In genomic region chr20:50040432-50041237, GRCh38 we compare ENCODE assay signal across 16 cellular contexts. TPM values are rescaled to one million over a fixed set of nuclear protein-coding genes. Genes with fewer than 3 reads are reported as not detected.
DNase-seq lines count a peak whose midpoint lies in the region; ATAC-seq, FAIRE-seq and TF ChIP-seq lines count a peak whose summit lies in the region.
"Had no signal": no experiment of that assay in that cellular context is flagged by ENCODE, and none has a peak within 500 bp of the region (broad histone marks: within the 10 kb centered on the region; RNA-seq: fewer than 3 reads in every experiment).

No MANE protein-coding gene starts in this region.

- H3K4me1 Mint-ChIP-seq in memory B cell: peaks cover 12% of the 10 kb centered on the region
- H3K4me1 Mint-ChIP-seq in activated CD4-positive, alpha-beta memory T cell treated with anti-CD3 and anti-CD28 coated beads for 36 hours (ENCODE audit: low read depth): no peaks in the 10 kb centered on the region
- H3K4me1 Mint-ChIP-seq: activated naive CD4-positive, alpha-beta T cell treated with anti-CD3 and anti-CD28 coated beads, Interleukin-2, amount 50 U/mL, for 24 hours had no signal

- H3K4me3 ChIP-seq in OCI-LY3 (ENCODE audit: low read length) (peak overlapping the region; percentile 72), smooth muscle cell (no peak overlapping the region)
- H3K4me3 ChIP-seq: upper lobe of left lung had no signal

- H3K27ac ChIP-seq in OCI-LY3 (ENCODE audit: low read length): peak overlapping the region; percentile 73
- peak overlapping the region; percentile 50 for H3K27ac ChIP-seq in smooth muscle cell (ENCODE audit: low read depth)
- H3K27ac ChIP-seq in foreskin keratinocyte: no peak overlapping the region
- H3K27ac ChIP-seq: upper lobe of left lung had no signal

- peaks cover 20% of the 10 kb centered on the region for H3K4me1 ChIP-seq in OCI-LY3 (ENCODE audit: low read length)
- H3K4me1 ChIP-seq in smooth muscle cell (ENCODE audit: low read depth): peaks cover 7% of the 10 kb centered on the region
- no peaks in the 10 kb centered on the region for H3K4me1 ChIP-seq in foreskin keratinocyte

- H3K4me3 Mint-ChIP-seq in memory B cell: peak overlapping the region; percentile 80
- H3K4me3 Mint-ChIP-seq in activated CD4-positive, alpha-beta memory T cell treated with anti-CD3 and anti-CD28 coated beads for 36 hours: no peak overlapping the region
- H3K4me3 Mint-ChIP-seq: activated naive CD4-positive, alpha-beta T cell treated with anti-CD3 and anti-CD28 coated beads, Interleukin-2, amount 50 U/mL, for 24 hours had no signal

- TF ChIP-seq CTCF in OCI-LY3 (IDR thresholded peaks at IDR 0.05; ENCODE audit: low read depth, low read length) (no peak), smooth muscle cell (IDR thresholded peaks at IDR 0.05; ENCODE audit: borderline replicate concordance, insufficient read depth, poor library complexity, severe bottlenecking) (no peak), foreskin keratinocyte (conservative IDR thresholded peaks at IDR 0.05) (no peak)

- H2AFZ ChIP-seq in OCI-LY3 (ENCODE audit: low read depth, low read length): peak overlapping the region; percentile 65
- H2AFZ ChIP-seq in smooth muscle cell (ENCODE audit: low read depth): peak overlapping the region; percentile 88

- H3K79me2 ChIP-seq in OCI-LY3 (ENCODE audit: low read length): no peaks in the 10 kb centered on the region
- H3K79me2 ChIP-seq in smooth muscle cell (ENCODE audit: low read depth): no peaks in the 10 kb centered on the region

- no peaks in the 10 kb centered on the region for H3K27me3 Mint-ChIP-seq in memory B cell
- peaks cover 2% of the 10 kb centered on the region for H3K27me3 Mint-ChIP-seq in activated CD4-positive, alpha-beta memory T cell treated with anti-CD3 and anti-CD28 coated beads for 36 hours

- ATAC-seq in memory B cell (ENCODE audit: low read depth) (no peak), SK-N-SH treated with all-trans-retinoic acid at 6 μM for 48 hours (no peak), foreskin keratinocyte (no peak)

- no peaks in the 10 kb centered on the region for H3K36me3 Mint-ChIP-seq in memory B cell
- H3K36me3 Mint-ChIP-seq in activated CD4-positive, alpha-beta memory T cell treated with anti-CD3 and anti-CD28 coated beads for 36 hours: no peaks in the 10 kb centered on the region
- H3K36me3 Mint-ChIP-seq: activated naive CD4-positive, alpha-beta T cell treated with anti-CD3 and anti-CD28 coated beads, Interleukin-2, amount 50 U/mL, for 24 hours had no signal

- intact Hi-C loops in activated CD4-positive, alpha-beta memory T cell treated with anti-CD3 and anti-CD28 coated beads for 36 hours (cut with micrococcal nuclease): no loop called here

- peak overlapping the region; percentile 73 for H3K4me2 ChIP-seq in OCI-LY3 (ENCODE audit: low read length)
- peak overlapping the region; percentile 34 for H3K4me2 ChIP-seq in smooth muscle cell

- CTCF ChIA-PET in activated CD4-positive, alpha-beta memory T cell treated with anti-CD3 and anti-CD28 coated beads for 36 hours (lab: Charles Lee): no interaction called here

- no peaks in the 10 kb centered on the region for H3K36me3 ChIP-seq in OCI-LY3 (replicated peaks; ENCODE audit: low read depth, low read length)
- H3K36me3 ChIP-seq in smooth muscle cell (ENCODE audit: low read depth): no peaks in the 10 kb centered on the region
- H3K36me3 ChIP-seq: upper lobe of left lung had no signal

- no peak for DNase-seq in HTR-8/SVneo (ENCODE audit: insufficient read length, low spot score)
- DNase-seq in memory B cell (ENCODE audit: low spot score in 2 of 2): no peak
- DNase-seq in smooth muscle cell (lab: John Stamatoyannopoulos, UW; ENCODE audit: unreplicated experiment): no peak
- no peak for DNase-seq in activated CD4-positive, alpha-beta memory T cell treated with anti-CD3 and anti-CD28 coated beads for 36 hours
- no peak for DNase-seq in foreskin keratinocyte
- DNase-seq: activated CD8-positive, alpha-beta memory T cell treated with anti-CD3 and anti-CD28 coated beads for 24 hours; activated T-cell treated with anti-CD3 and anti-CD28 coated beads, Interleukin-2, amount 50 U/mL, for 48 hours; Calu3; NCI-H187 treated with DMSO at 0.1 percent for 48 hours; stimulated activated naive CD4-positive, alpha-beta T cell treated with Interleukin-2 at 50 U/mL for 16 hours had no signal

- POLR2A ChIA-PET in activated CD4-positive, alpha-beta memory T cell treated with anti-CD3 and anti-CD28 coated beads for 36 hours (lab: Charles Lee): no interaction called here

- no peaks in the 10 kb centered on the region for H3F3A ChIP-seq in smooth muscle cell (ENCODE audit: low read depth)

- H3K27ac Mint-ChIP-seq in memory B cell: peak overlapping the region; percentile 95
- H3K27ac Mint-ChIP-seq in activated CD4-positive, alpha-beta memory T cell treated with anti-CD3 and anti-CD28 coated beads for 36 hours: no peak overlapping the region
- H3K27ac Mint-ChIP-seq: activated naive CD4-positive, alpha-beta T cell treated with anti-CD3 and anti-CD28 coated beads, Interleukin-2, amount 50 U/mL, for 24 hours had no signal

- H3K9me3 ChIP-seq in OCI-LY3 (ENCODE audit: insufficient read depth, low read length) (no peaks in the 10 kb centered on the region), smooth muscle cell (replicated peaks; ENCODE audit: low read depth) (no peaks in the 10 kb centered on the region)
- H3K9me3 ChIP-seq: upper lobe of left lung had no signal

- H3K27me3 ChIP-seq in OCI-LY3 (ENCODE audit: low read depth, low read length): no peaks in the 10 kb centered on the region
- no peaks in the 10 kb centered on the region for H3K27me3 ChIP-seq in smooth muscle cell (ENCODE audit: low read depth)
- H3K27me3 ChIP-seq in foreskin keratinocyte: peaks cover 14% of the 10 kb centered on the region
- H3K27me3 ChIP-seq: upper lobe of left lung had no signal

- H3K9ac ChIP-seq in OCI-LY3 (ENCODE audit: low read length) (peak overlapping the region; percentile 73), smooth muscle cell (ENCODE audit: low read depth) (peak overlapping the region; percentile 13)

- no peaks in the 10 kb centered on the region for H4K20me1 ChIP-seq in OCI-LY3 (ENCODE audit: insufficient read depth, low read length)
- no peaks in the 10 kb centered on the region for H4K20me1 ChIP-seq in smooth muscle cell (ENCODE audit: low read depth)

- FAIRE-seq in HTR-8/SVneo (lab: Jason Lieb, UNC): peak; percentile 31
- FAIRE-seq: H54, RCC 7860 had no signal

- H3K9me3 Mint-ChIP-seq in memory B cell: no peaks in the 10 kb centered on the region
- H3K9me3 Mint-ChIP-seq in activated CD4-positive, alpha-beta memory T cell treated with anti-CD3 and anti-CD28 coated beads for 36 hours: peaks cover under 1% of the 10 kb centered on the region
- H3K9me3 Mint-ChIP-seq: activated naive CD4-positive, alpha-beta T cell treated with anti-CD3 and anti-CD28 coated beads, Interleukin-2, amount 50 U/mL, for 24 hours had no signal

- WGBS in smooth muscle cell (ENCODE audit: low lambda C conversion rate): 34% methylated on average over 16 of the region's 17 CpGs

TF ChIP-seq in SK-N-SH treated with all-trans-retinoic acid at 6 μM for 48 hours, 23 proteins besides CTCF, POLR2A, EP300 and RAD21 (continues in another document):
- no peak for TF ChIP-seq ZNF565 (CRISPR knock-in tag; conservative IDR thresholded peaks at IDR 0.05; ENCODE audit: low read depth)
- no peak for TF ChIP-seq ISL1 (CRISPR knock-in tag; IDR thresholded peaks at IDR 0.05)
- no peak for TF ChIP-seq ZC3H10 (CRISPR knock-in tag; IDR thresholded peaks at IDR 0.05)
- TF ChIP-seq, protein P1, sequence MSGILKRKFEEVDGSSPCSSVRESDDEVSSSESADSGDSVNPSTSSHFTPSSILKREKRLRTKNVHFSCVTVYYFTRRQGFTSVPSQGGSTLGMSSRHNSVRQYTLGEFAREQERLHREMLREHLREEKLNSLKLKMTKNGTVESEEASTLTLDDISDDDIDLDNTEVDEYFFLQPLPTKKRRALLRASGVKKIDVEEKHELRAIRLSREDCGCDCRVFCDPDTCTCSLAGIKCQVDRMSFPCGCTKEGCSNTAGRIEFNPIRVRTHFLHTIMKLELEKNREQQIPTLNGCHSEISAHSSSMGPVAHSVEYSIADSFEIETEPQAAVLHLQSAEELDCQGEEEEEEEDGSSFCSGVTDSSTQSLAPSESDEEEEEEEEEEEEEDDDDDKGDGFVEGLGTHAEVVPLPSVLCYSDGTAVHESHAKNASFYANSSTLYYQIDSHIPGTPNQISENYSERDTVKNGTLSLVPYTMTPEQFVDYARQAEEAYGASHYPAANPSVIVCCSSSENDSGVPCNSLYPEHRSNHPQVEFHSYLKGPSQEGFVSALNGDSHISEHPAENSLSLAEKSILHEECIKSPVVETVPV (CRISPR knock-in tag; IDR thresholded peaks at IDR 0.05): no peak
- TF ChIP-seq, protein P2, sequence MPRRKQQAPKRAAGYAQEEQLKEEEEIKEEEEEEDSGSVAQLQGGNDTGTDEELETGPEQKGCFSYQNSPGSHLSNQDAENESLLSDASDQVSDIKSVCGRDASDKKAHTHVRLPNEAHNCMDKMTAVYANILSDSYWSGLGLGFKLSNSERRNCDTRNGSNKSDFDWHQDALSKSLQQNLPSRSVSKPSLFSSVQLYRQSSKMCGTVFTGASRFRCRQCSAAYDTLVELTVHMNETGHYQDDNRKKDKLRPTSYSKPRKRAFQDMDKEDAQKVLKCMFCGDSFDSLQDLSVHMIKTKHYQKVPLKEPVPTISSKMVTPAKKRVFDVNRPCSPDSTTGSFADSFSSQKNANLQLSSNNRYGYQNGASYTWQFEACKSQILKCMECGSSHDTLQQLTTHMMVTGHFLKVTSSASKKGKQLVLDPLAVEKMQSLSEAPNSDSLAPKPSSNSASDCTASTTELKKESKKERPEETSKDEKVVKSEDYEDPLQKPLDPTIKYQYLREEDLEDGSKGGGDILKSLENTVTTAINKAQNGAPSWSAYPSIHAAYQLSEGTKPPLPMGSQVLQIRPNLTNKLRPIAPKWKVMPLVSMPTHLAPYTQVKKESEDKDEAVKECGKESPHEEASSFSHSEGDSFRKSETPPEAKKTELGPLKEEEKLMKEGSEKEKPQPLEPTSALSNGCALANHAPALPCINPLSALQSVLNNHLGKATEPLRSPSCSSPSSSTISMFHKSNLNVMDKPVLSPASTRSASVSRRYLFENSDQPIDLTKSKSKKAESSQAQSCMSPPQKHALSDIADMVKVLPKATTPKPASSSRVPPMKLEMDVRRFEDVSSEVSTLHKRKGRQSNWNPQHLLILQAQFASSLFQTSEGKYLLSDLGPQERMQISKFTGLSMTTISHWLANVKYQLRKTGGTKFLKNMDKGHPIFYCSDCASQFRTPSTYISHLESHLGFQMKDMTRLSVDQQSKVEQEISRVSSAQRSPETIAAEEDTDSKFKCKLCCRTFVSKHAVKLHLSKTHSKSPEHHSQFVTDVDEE (CRISPR knock-in tag; IDR thresholded peaks at IDR 0.05): no peak
- TF ChIP-seq PPARA (CRISPR knock-in tag; IDR thresholded peaks at IDR 0.05; ENCODE audit: borderline replicate concordance): no peak
- TF ChIP-seq BACH2 (CRISPR knock-in tag; IDR thresholded peaks at IDR 0.05; ENCODE audit: borderline replicate concordance): no peak
- no peak for TF ChIP-seq ESRRG (CRISPR knock-in tag; IDR thresholded peaks at IDR 0.05)

RNA-seq across cellular contexts. Expression of gene SNAI1, which starts 57.9 kb away (rescaled TPM):
- total RNA-seq in smooth muscle cell (3.7 and 5.6 TPM in 2 replicates), foreskin keratinocyte (0.04 TPM in 1 of 2 replicates, not detected in the other)
- polyA plus RNA-seq in smooth muscle cell (16.1 and 20.7 TPM in 2 replicates), foreskin keratinocyte (0.04 TPM in 1 of 2 replicates, not detected in the other)
- under 1 TPM in 1 of 2 experiments, not detected in 1; 0.27 TPM for total RNA-seq in activated CD4-positive, alpha-beta memory T cell treated with anti-CD3 and anti-CD28 coated beads for 36 hours
